ENCODE assay signal across 33 cellular contexts in the genomic region with DNA sequence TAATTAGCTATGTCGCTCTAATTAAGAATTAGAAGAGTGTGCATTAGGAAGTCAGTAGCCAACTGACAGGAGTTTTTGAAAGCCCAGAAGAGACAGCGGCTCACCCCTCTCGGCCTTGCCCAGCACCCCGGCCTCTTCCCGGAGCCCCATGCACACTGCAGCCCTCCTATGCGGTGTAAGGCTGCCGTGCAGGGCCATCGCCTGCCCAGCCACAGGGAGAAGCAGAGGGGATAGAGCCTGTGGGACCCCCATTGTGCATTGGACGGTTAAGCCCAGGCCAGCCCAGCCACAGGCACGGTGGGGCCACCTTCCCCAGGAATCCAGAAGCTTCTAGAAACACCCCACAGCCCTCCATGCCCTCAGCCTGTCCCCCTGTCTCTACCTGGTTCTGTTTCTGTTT.
"Had no signal": no experiment of that assay in that cellular context is flagged by ENCODE, and none has a peak within 500 bp of the region (broad histone marks: within the 10 kb centered on the region; RNA-seq: fewer than 3 reads in every experiment).

No MANE protein-coding gene starts in this region.

- H3K4me1 Mint-ChIP-seq: activated CD4-positive, alpha-beta T cell treated with anti-CD3 and anti-CD28 coated beads for 36 hours; activated naive CD4-positive, alpha-beta T cell treated with anti-CD3 and anti-CD28 coated beads, Interleukin-2, amount 10 ng/mL, durations not matched to agents 7 days and 5 days; activated naive CD8-positive, alpha-beta T cell treated with anti-CD3 and anti-CD28 coated beads, Interleukin-2, amount 10 ng/mL, durations not matched to agents 7 days and 5 days; T-helper 17 cell had no signal

- DNase-seq: activated CD4-positive, alpha-beta T cell treated with anti-CD3 and anti-CD28 coated beads for 36 hours; activated CD4-positive, alpha-beta T cell treated with anti-CD3 and anti-CD28 coated beads, Interleukin-2, amount 50 U/mL, for 1 hour; activated CD4-positive, alpha-beta T cell treated with anti-CD3 and anti-CD28 coated beads, Interleukin-2, amount 50 U/mL, for 48 hours; activated CD4-positive, CD25-positive, alpha-beta regulatory T cell; activated CD4-positive, CD25-positive, alpha-beta regulatory T cell treated with anti-CD3 and anti-CD28 coated beads, Interleukin-2, amount 50 U/mL, for 72 hours; activated CD8-positive, alpha-beta memory T cell treated with anti-CD3 and anti-CD28 coated beads for 24 hours; activated CD8-positive, alpha-beta T cell treated with anti-CD3 and anti-CD28 coated beads for 36 hours; activated gamma-delta T cell; activated naive CD4-positive, alpha-beta T cell; activated naive CD4-positive, alpha-beta T cell treated with anti-CD3 and anti-CD28 coated beads, Interleukin-2, amount 10 ng/mL, durations not matched to agents 7 days and 5 days; activated naive CD8-positive, alpha-beta T cell treated with anti-CD3 and anti-CD28 coated beads, Interleukin-2, amount 10 ng/mL, durations not matched to agents 7 days and 5 days; activated T-cell treated with anti-CD3 and anti-CD28 coated beads, Interleukin-2, amount 50 U/mL, for 4 hours; brain microvascular endothelial cell; caudate nucleus; cortex of kidney; dermis blood vessel endothelial cell; effector CD4-positive, alpha-beta T cell; effector memory CD8-positive, alpha-beta T cell; erythroblast; esophagus squamous epithelium; foreskin melanocyte; heart right ventricle; T-helper 1 cell; T-helper 17 cell; T1000; WERI-Rb-1 had no signal

- H3K27ac ChIP-seq: ascending aorta, brain microvascular endothelial cell, esophagus squamous epithelium, gastroesophageal sphincter, heart right ventricle, hepatocyte, WERI-Rb-1 had no signal

- H3K4me1 ChIP-seq: ascending aorta, esophagus squamous epithelium, gastroesophageal sphincter, heart right ventricle had no signal

- H3K9me3 Mint-ChIP-seq: activated CD8-positive, alpha-beta T cell treated with anti-CD3 and anti-CD28 coated beads for 36 hours; activated naive CD4-positive, alpha-beta T cell treated with anti-CD3 and anti-CD28 coated beads, Interleukin-2, amount 10 ng/mL, durations not matched to agents 7 days and 5 days; activated naive CD4-positive, alpha-beta T cell treated with anti-CD3 and anti-CD28 coated beads, Interleukin-2, amount 50 U/mL, for 72 hours; activated naive CD8-positive, alpha-beta T cell treated with anti-CD3 and anti-CD28 coated beads, Interleukin-2, amount 10 ng/mL, durations not matched to agents 7 days and 5 days; activated T-cell treated with anti-CD3 and anti-CD28 coated beads, Interleukin-2, amount 50 U/mL, for 4 hours; effector memory CD8-positive, alpha-beta T cell; T-helper 2 cell treated with Interferon-gamma antibody and Interleukin-4, amounts not matched to agents 5 μg/mL and 100 μg/mL, for 36 hours had no signal

- H3K4me3 ChIP-seq: ascending aorta, esophagus squamous epithelium, gastroesophageal sphincter, heart right ventricle, hepatocyte had no signal

- H3K4me3 Mint-ChIP-seq: activated CD4-positive, alpha-beta T cell treated with anti-CD3 and anti-CD28 coated beads for 36 hours; activated CD8-positive, alpha-beta T cell treated with anti-CD3 and anti-CD28 coated beads for 36 hours; activated naive CD4-positive, alpha-beta T cell treated with anti-CD3 and anti-CD28 coated beads, Interleukin-2, amount 10 ng/mL, durations not matched to agents 7 days and 5 days; activated naive CD8-positive, alpha-beta T cell treated with anti-CD3 and anti-CD28 coated beads, Interleukin-2, amount 10 ng/mL, durations not matched to agents 7 days and 5 days; activated T-cell treated with anti-CD3 and anti-CD28 coated beads, Interleukin-2, amount 50 U/mL, for 4 hours; effector memory CD8-positive, alpha-beta T cell; T-helper 17 cell; T-helper 2 cell treated with Interferon-gamma antibody and Interleukin-4, amounts not matched to agents 5 μg/mL and 100 μg/mL, for 36 hours had no signal

- FAIRE-seq: bronchial epithelial cell, colon had no signal

- H3K79me2 ChIP-seq: hepatocyte had no signal

- H3K27me3 ChIP-seq: ascending aorta, brain microvascular endothelial cell, esophagus squamous epithelium had no signal

- H3K9me3 ChIP-seq: ascending aorta, gastroesophageal sphincter, heart right ventricle had no signal

- H3K4me2 ChIP-seq: hepatocyte had no signal

- H3K27ac Mint-ChIP-seq: activated CD4-positive, alpha-beta T cell treated with anti-CD3 and anti-CD28 coated beads for 36 hours; activated CD8-positive, alpha-beta T cell treated with anti-CD3 and anti-CD28 coated beads for 36 hours; activated naive CD4-positive, alpha-beta T cell treated with anti-CD3 and anti-CD28 coated beads, Interleukin-2, amount 10 ng/mL, durations not matched to agents 7 days and 5 days; activated naive CD4-positive, alpha-beta T cell treated with anti-CD3 and anti-CD28 coated beads, Interleukin-2, amount 50 U/mL, for 72 hours; activated naive CD8-positive, alpha-beta T cell treated with anti-CD3 and anti-CD28 coated beads, Interleukin-2, amount 10 ng/mL, durations not matched to agents 7 days and 5 days; effector memory CD8-positive, alpha-beta T cell; T-helper 17 cell; T-helper 2 cell treated with Interferon-gamma antibody and Interleukin-4, amounts not matched to agents 5 μg/mL and 100 μg/mL, for 36 hours had no signal

- ATAC-seq: activated CD4-positive, alpha-beta T cell treated with anti-CD3 and anti-CD28 coated beads for 36 hours; activated CD8-positive, alpha-beta T cell treated with anti-CD3 and anti-CD28 coated beads for 36 hours; activated naive CD4-positive, alpha-beta T cell treated with anti-CD3 and anti-CD28 coated beads, Interleukin-2, amount 50 U/mL, for 72 hours; activated T-cell treated with anti-CD3 and anti-CD28 coated beads, Interleukin-2, amount 50 U/mL, for 4 hours; effector memory CD8-positive, alpha-beta T cell; gastroesophageal sphincter; heart right ventricle; T-helper 17 cell had no signal

- H3K36me3 Mint-ChIP-seq: activated naive CD4-positive, alpha-beta T cell treated with anti-CD3 and anti-CD28 coated beads, Interleukin-2, amount 10 ng/mL, durations not matched to agents 7 days and 5 days; activated naive CD4-positive, alpha-beta T cell treated with anti-CD3 and anti-CD28 coated beads, Interleukin-2, amount 50 U/mL, for 72 hours; activated naive CD8-positive, alpha-beta T cell treated with anti-CD3 and anti-CD28 coated beads, Interleukin-2, amount 10 ng/mL, durations not matched to agents 7 days and 5 days had no signal

- H2AFZ ChIP-seq: hepatocyte had no signal

- H3K27me3 Mint-ChIP-seq: activated CD8-positive, alpha-beta T cell treated with anti-CD3 and anti-CD28 coated beads for 36 hours; effector memory CD8-positive, alpha-beta T cell had no signal

- H3K36me3 ChIP-seq: ascending aorta, brain microvascular endothelial cell, esophagus squamous epithelium, gastroesophageal sphincter, heart right ventricle, WERI-Rb-1 had no signal
